In genomic region chr16:51009359-51009758, GRCh38 we compare ENCODE assay signal across 2 cellular contexts.
A peak's percentile ranks its signal among the peaks of the same experiment; 100 is the strongest.
TF ChIP-seq lines count a peak whose summit lies in the region.

No MANE protein-coding gene starts in this region.

TF ChIP-seq in liver, 16 proteins besides CTCF, POLR2A, EP300 and RAD21 (continued from another document):
- TF ChIP-seq REST (IDR thresholded peaks at IDR 0.05) (no peak), RXRA (IDR thresholded peaks at IDR 0.05) (peak in 1 of 2 donors; percentile 33), YY1 (IDR thresholded peaks at IDR 0.05) (no peak)

TF ChIP-seq in HepG2, 621 proteins besides CTCF, POLR2A, EP300 and RAD21 (continued from another document):
- TF ChIP-seq TFDP1 (CRISPR knock-in tag; IDR thresholded peaks at IDR 0.05; ENCODE audit: borderline replicate concordance): no peak
- TF ChIP-seq U2AF2 (IDR thresholded peaks at IDR 0.05; ENCODE audit: low read depth, low read length): no peak
- TF ChIP-seq E2F5 (CRISPR knock-in tag; conservative IDR thresholded peaks at IDR 0.05): no peak
- no peak for TF ChIP-seq ZNF121 (CRISPR knock-in tag; IDR thresholded peaks at IDR 0.05)
- no peak for TF ChIP-seq SRSF1 (optimal IDR thresholded peaks at IDR 0.05; ENCODE audit: low read depth, low read length)
- TF ChIP-seq THRA (CRISPR knock-in tag; IDR thresholded peaks at IDR 0.05; ENCODE audit: borderline replicate concordance): no peak
- no peak for TF ChIP-seq MAF1 (CRISPR knock-in tag; IDR thresholded peaks at IDR 0.05; ENCODE audit: borderline replicate concordance)
- no peak for TF ChIP-seq CBX2 (IDR thresholded peaks at IDR 0.05; ENCODE audit: low read depth, low read length)
- no peak for TF ChIP-seq CBX2 (CRISPR knock-in tag; IDR thresholded peaks at IDR 0.05; ENCODE audit: low read depth)
- no peak for TF ChIP-seq ATM (IDR thresholded peaks at IDR 0.05; ENCODE audit: borderline replicate concordance)
- no peak for TF ChIP-seq ZNF510 (CRISPR knock-in tag; IDR thresholded peaks at IDR 0.05; ENCODE audit: low read depth)
- no peak for TF ChIP-seq CAMTA2 (CRISPR knock-in tag; IDR thresholded peaks at IDR 0.05; ENCODE audit: borderline replicate concordance)
